Comparison of ENCODE assay signal across 1 cellular context in the genomic region with DNA sequence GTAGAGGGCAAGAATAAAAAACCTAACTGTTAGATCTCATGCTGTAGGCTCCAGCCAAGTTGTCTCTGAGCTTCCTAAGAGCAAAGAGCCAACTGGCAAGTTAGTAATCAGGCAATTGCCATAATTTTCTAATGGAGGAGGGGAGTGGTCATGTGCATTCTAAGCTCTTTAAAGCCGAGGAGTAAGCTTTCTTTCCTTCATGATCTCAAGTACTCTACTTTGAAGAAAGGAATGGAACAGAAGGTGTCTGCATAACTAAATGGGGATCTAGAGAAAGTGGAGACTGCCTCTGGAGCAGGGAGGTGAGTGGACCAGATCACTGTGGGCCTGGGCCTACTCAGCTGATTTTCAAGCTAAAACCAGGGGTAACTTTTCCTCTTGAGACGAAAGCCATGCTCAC.
TF ChIP-seq lines count a peak whose summit lies in the region.

No MANE protein-coding gene starts in this region.

TF ChIP-seq in WTC11, 78 proteins besides CTCF, POLR2A, EP300 and RAD21 (continued from another document):
- TF ChIP-seq, protein P1, sequence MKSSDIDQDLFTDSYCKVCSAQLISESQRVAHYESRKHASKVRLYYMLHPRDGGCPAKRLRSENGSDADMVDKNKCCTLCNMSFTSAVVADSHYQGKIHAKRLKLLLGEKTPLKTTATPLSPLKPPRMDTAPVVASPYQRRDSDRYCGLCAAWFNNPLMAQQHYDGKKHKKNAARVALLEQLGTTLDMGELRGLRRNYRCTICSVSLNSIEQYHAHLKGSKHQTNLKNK (CRISPR knock-in tag; IDR thresholded peaks at IDR 0.05), result no peak
- TF ChIP-seq, protein P2, sequence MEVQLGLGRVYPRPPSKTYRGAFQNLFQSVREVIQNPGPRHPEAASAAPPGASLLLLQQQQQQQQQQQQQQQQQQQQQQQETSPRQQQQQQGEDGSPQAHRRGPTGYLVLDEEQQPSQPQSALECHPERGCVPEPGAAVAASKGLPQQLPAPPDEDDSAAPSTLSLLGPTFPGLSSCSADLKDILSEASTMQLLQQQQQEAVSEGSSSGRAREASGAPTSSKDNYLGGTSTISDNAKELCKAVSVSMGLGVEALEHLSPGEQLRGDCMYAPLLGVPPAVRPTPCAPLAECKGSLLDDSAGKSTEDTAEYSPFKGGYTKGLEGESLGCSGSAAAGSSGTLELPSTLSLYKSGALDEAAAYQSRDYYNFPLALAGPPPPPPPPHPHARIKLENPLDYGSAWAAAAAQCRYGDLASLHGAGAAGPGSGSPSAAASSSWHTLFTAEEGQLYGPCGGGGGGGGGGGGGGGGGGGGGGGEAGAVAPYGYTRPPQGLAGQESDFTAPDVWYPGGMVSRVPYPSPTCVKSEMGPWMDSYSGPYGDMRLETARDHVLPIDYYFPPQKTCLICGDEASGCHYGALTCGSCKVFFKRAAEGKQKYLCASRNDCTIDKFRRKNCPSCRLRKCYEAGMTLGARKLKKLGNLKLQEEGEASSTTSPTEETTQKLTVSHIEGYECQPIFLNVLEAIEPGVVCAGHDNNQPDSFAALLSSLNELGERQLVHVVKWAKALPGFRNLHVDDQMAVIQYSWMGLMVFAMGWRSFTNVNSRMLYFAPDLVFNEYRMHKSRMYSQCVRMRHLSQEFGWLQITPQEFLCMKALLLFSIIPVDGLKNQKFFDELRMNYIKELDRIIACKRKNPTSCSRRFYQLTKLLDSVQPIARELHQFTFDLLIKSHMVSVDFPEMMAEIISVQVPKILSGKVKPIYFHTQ (CRISPR knock-in tag; IDR thresholded peaks at IDR 0.05), result peak; percentile 73
TF ChIP-seq in WTC11: peak in this region for 4.
